ENCODE assay signal across 26 cellular contexts in the genomic region with DNA sequence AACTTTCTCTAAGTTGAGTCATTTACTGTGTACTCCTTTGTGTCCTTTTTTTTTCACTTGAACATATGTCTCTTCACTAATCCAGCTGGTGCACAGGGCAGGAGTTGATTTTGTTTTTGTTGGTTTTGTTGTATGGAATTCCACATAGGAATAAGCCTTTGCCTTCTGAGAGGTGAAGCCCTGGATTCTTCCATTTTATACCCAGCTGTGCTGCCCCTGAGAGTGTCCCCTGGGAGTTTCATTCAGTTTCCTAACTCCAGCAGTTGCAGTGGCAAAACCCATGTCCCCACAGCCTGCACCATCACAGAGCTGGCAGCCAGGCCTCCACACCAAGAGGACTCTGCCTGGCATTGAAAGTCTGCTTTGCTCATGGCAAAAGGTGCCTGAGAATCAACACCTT.
DNase-seq lines count a peak whose midpoint lies in the region; ATAC-seq, FAIRE-seq and TF ChIP-seq lines count a peak whose summit lies in the region.
"Had no signal": no experiment of that assay in that cellular context is flagged by ENCODE, and none has a peak within 500 bp of the region (broad histone marks: within the 10 kb centered on the region; RNA-seq: fewer than 3 reads in every experiment).

No MANE protein-coding gene starts in this region.

- H3K18ac ChIP-seq in H1 (ENCODE audit: extremely low read depth, low read length), result no peak overlapping the region

- H3K4me1 ChIP-seq in HepG2 (ENCODE audit: insufficient read depth, low read length), result no peaks in the 10 kb centered on the region
- no peaks in the 10 kb centered on the region for H3K4me1 ChIP-seq in right lobe of liver
- H3K4me1 ChIP-seq in H1 (replicated peaks in 1 of 4; ENCODE audit: control insufficient read depth in 3 of 4, insufficient read depth in 4 of 4, low read length in 3 of 4), result no peaks in the 10 kb centered on the region; a peak in 1 of 7 replicates
- H3K4me1 ChIP-seq: A549 had no signal

- H3K23me2 ChIP-seq in H1 (ENCODE audit: low read depth, low read length), result no peaks in the 10 kb centered on the region

- no peaks in the 10 kb centered on the region for H3K36me3 Mint-ChIP-seq in natural killer cell

- FAIRE-seq in HepG2 (lab: Jason Lieb, UNC) (no peak), H1 (lab: Jason Lieb, UNC) (no peak)
- FAIRE-seq: A549, GM12878, GM12892, GM18507, GM19239 had no signal

- TF ChIP-seq RAD21 in HepG2 (CRISPR knock-in tag; IDR thresholded peaks at IDR 0.05) (no peak), H1 (IDR thresholded peaks at IDR 0.05 in 1 of 2, conservative IDR thresholded peaks at IDR 0.05 in 1 of 2; ENCODE audit: low read depth in 2 of 2, low read length in 2 of 2) (no peak)

- H3K14ac ChIP-seq in H1 (ENCODE audit: insufficient read length), result no peak overlapping the region

- H3K56ac ChIP-seq in H1 (replicated peaks; ENCODE audit: insufficient read length, low read depth, low read length), result no peak overlapping the region

- peak overlapping the region; percentile 20 for H4K91ac ChIP-seq in H1 (replicated peaks; ENCODE audit: insufficient read length, low read length)

- TF ChIP-seq CTCF in HepG2 (CRISPR knock-in tag; IDR thresholded peaks at IDR 0.05), result no peak
- no peak for TF ChIP-seq CTCF in right lobe of liver (IDR thresholded peaks at IDR 0.05)
- TF ChIP-seq CTCF in H1 (IDR thresholded peaks at IDR 0.05; ENCODE audit: control extremely low read depth in 1 of 3, insufficient read depth in 1 of 3, low read depth in 1 of 3, low read length in 3 of 3), result no peak
- no peak for TF ChIP-seq CTCF in natural killer cell (IDR thresholded peaks at IDR 0.05)

- POLR2A ChIA-PET in HepG2 (lab: Yijun Ruan, JAX), result no interaction called here
- POLR2A ChIA-PET in H1 (lab: Charles Lee; ENCODE audit: partially characterized antibody), result no interaction called here

- H3K79me1 ChIP-seq in H1 (ENCODE audit: low read depth, low read length), result no peaks in the 10 kb centered on the region

- no peak overlapping the region for H2AK5ac ChIP-seq in H1 (ENCODE audit: low read depth, low read length)

- H3K27ac ChIP-seq in HepG2 (ENCODE audit: extremely low read length, insufficient read depth, low read length) (no peak overlapping the region), right lobe of liver (no peak overlapping the region), H1 (ENCODE audit: low read depth, low read length) (no peak overlapping the region)
- H3K27ac ChIP-seq: 22Rv1; A549; BLaER1 treated with 17β-estradiol and CSF1 and Interleukin-3, amounts not matched to agents 10 nM and 100 nM; C4-2B had no signal

- H3K27me3 ChIP-seq in HepG2 (ENCODE audit: control insufficient read depth in 1 of 2, insufficient read depth in 2 of 2, low read length in 2 of 2) (peaks cover 0 to 8% of the 10 kb centered on the region in 2 experiments; a peak in 2 of 5 replicates), right lobe of liver (no peaks in the 10 kb centered on the region), H1 (replicated peaks in 1 of 4; ENCODE audit: control insufficient read depth in 3 of 4, extremely low read depth in 1 of 4, insufficient read depth in 3 of 4, low read length in 3 of 4) (peaks cover 0 to 3% (median 0%) of the 10 kb centered on the region in 4 experiments; a peak in 1 of 7 replicates)
- H3K27me3 ChIP-seq: BLaER1 treated with 17β-estradiol and CSF1 and Interleukin-3, amounts not matched to agents 10 nM and 100 nM had no signal

- H3K9me3 Mint-ChIP-seq in natural killer cell, result peaks cover 0 to 4% of the 10 kb centered on the region in 2 donors

- no peak overlapping the region for H3K4ac ChIP-seq in H1 (replicated peaks; ENCODE audit: insufficient read length, low read depth, low read length)

- no peak for TF ChIP-seq POLR2A in HepG2 (IDR thresholded peaks at IDR 0.05; ENCODE audit: insufficient read depth in 1 of 2, low read depth in 2 of 2, low read length in 2 of 2)
- no peak for TF ChIP-seq POLR2A in right lobe of liver (IDR thresholded peaks at IDR 0.05)
- TF ChIP-seq POLR2A in H1 (IDR thresholded peaks at IDR 0.05; ENCODE audit: control extremely low read depth in 1 of 2, low read depth in 2 of 2, low read length in 2 of 2), result no peak

- no peak overlapping the region for H3K23ac ChIP-seq in H1 (ENCODE audit: insufficient read length)

- H3K79me2 ChIP-seq in HepG2 (ENCODE audit: insufficient read depth, low read length) (no peaks in the 10 kb centered on the region), H1 (ENCODE audit: control insufficient read depth in 1 of 2, insufficient read depth in 2 of 2, low read length in 2 of 2) (no peaks in the 10 kb centered on the region)

- no peak overlapping the region for H2BK20ac ChIP-seq in H1 (ENCODE audit: low read length)

- H2AFZ ChIP-seq in HepG2 (ENCODE audit: low read length) (no peak overlapping the region), H1 (ENCODE audit: low read length) (no peak overlapping the region)

- no peak overlapping the region for H4K8ac ChIP-seq in H1 (ENCODE audit: extremely low read depth, insufficient read depth, low read length)

- no peak overlapping the region for H2BK15ac ChIP-seq in H1 (ENCODE audit: low read length)

- no TSS peak for BruUV-seq in HepG2 (replicated peaks; lab: Mats Ljungman, UMichigan)

- no peak overlapping the region for H3K27ac Mint-ChIP-seq in natural killer cell
- H3K27ac Mint-ChIP-seq: B cell; CD4-positive, alpha-beta T cell; CD8-positive, alpha-beta T cell had no signal

- intact Hi-C loops in HepG2 (cut with micrococcal nuclease; ENCODE audit: unreplicated experiment) (no loop called here), right lobe of liver (cut with DNase I) (no loop called here), natural killer cell (cut with micrococcal nuclease) (no loop called here)

- H3K4me2 ChIP-seq in HepG2 (ENCODE audit: low read depth, low read length) (no peak overlapping the region), H1 (ENCODE audit: insufficient read depth in 1 of 2, low read depth in 2 of 2, low read length in 2 of 2) (no peak overlapping the region)
- H3K4me2 ChIP-seq: A549; BLaER1 treated with 17β-estradiol and CSF1 and Interleukin-3, amounts not matched to agents 10 nM and 100 nM had no signal

- CTCF ChIA-PET in HepG2 (lab: Yijun Ruan, JAX; ENCODE audit: low intra/inter-chr PET ratio, low total read pairs) (no interaction called here), H1 (lab: Charles Lee; ENCODE audit: partially characterized antibody) (interaction anchor here (0.7 to 1.4 kb wide), 3 partner anchors 153 to 554 kb away, joined by 3 to 4 read pairs (median 3); no protein-coding TSS in a partner anchor)

- peaks cover 0 to 6% of the 10 kb centered on the region in 2 donors for H3K27me3 Mint-ChIP-seq in natural killer cell (ENCODE audit: low read depth in 2 of 2)
- H3K27me3 Mint-ChIP-seq: CD4-positive, alpha-beta T cell had no signal

- no peak overlapping the region for H2BK5ac ChIP-seq in H1 (ENCODE audit: low read depth, low read length)

- H4K5ac ChIP-seq in H1 (ENCODE audit: insufficient read length, low read depth, low read length), result no peak overlapping the region

- no peak overlapping the region for H2BK12ac ChIP-seq in H1 (ENCODE audit: low read depth, low read length)

- in situ Hi-C loops in HepG2 (cut with HindIII; ENCODE audit: extremely low pct_ligation_motif_present, low pct_unique_long_range_greater_than_20kb), result no loop called here

- H4K20me1 ChIP-seq in HepG2 (ENCODE audit: insufficient read depth, low read length) (no peaks in the 10 kb centered on the region), H1 (replicated peaks in 1 of 2; ENCODE audit: control insufficient read depth in 1 of 2, insufficient read depth in 2 of 2, low read length in 2 of 2) (no peaks in the 10 kb centered on the region)
- H4K20me1 ChIP-seq: BLaER1 treated with 17β-estradiol and CSF1 and Interleukin-3, amounts not matched to agents 10 nM and 100 nM had no signal

- H3K9me3 ChIP-seq in HepG2 (ENCODE audit: low read length), result peaks cover 29% of the 10 kb centered on the region
- H3K9me3 ChIP-seq in right lobe of liver, result no peaks in the 10 kb centered on the region
- H3K9me3 ChIP-seq in H1 (ENCODE audit: insufficient read depth in 2 of 2, low read depth in 1 of 2, low read length in 1 of 2), result peaks cover 8 to 9% of the 10 kb centered on the region in 2 experiments

- no peak overlapping the region for H3K4me3 ChIP-seq in HepG2 (replicated peaks in 1 of 3; ENCODE audit: insufficient read depth in 1 of 3, low read depth in 2 of 3, low read length in 3 of 3)
- no peak overlapping the region for H3K4me3 ChIP-seq in right lobe of liver
- no peak overlapping the region for H3K4me3 ChIP-seq in H1 (ENCODE audit: extremely low read depth in 1 of 4, insufficient read depth in 2 of 4, low read depth in 3 of 4, low read length in 4 of 4)
- H3K4me3 ChIP-seq: A549; BLaER1 treated with 17β-estradiol and CSF1 and Interleukin-3, amounts not matched to agents 10 nM and 100 nM; GM12878 had no signal

- no peak overlapping the region for H2BK120ac ChIP-seq in H1 (replicated peaks; ENCODE audit: low read depth, low read length)

- no peak overlapping the region for H3K9ac ChIP-seq in HepG2 (ENCODE audit: insufficient read depth, low read depth, low read length)
- no peak overlapping the region for H3K9ac ChIP-seq in H1 (replicated peaks in 1 of 4; ENCODE audit: extremely low read depth in 1 of 4, low read depth in 3 of 4, low read length in 3 of 4)
- H3K9ac ChIP-seq: BLaER1 treated with 17β-estradiol and CSF1 and Interleukin-3, amounts not matched to agents 10 nM and 100 nM had no signal

- TF ChIP-seq EP300 in HepG2 (IDR thresholded peaks at IDR 0.05; ENCODE audit: low read depth in 2 of 2, low read length in 2 of 2) (no peak), HepG2 (CRISPR knock-in tag; IDR thresholded peaks at IDR 0.05; ENCODE audit: borderline replicate concordance) (no peak), H1 (IDR thresholded peaks at IDR 0.05; ENCODE audit: borderline replicate concordance in 1 of 2, low read depth in 2 of 2, low read length in 2 of 2) (no peak)

- no peak overlapping the region for H3K4me3 Mint-ChIP-seq in natural killer cell
- H3K4me3 Mint-ChIP-seq: B cell; CD4-positive, alpha-beta T cell; CD8-positive, alpha-beta T cell had no signal

- DNase-seq in HepG2 (ENCODE audit: low spot score), result no peak
- DNase-seq in right lobe of liver, result no peak
- DNase-seq in NCI-H2171 treated with DMSO at 0.1 percent for 48 hours (lab: John Stamatoyannopoulos, UW), result peak; percentile 68
- no peak for DNase-seq in H1 (ENCODE audit: low read depth in 1 of 2, low spot score in 2 of 2)
- DNase-seq in natural killer cell, result no peak
- DNase-seq in NCI-H2107 (lab: John Stamatoyannopoulos, UW), result no peak
- no peak for DNase-seq in activated CD4-positive, CD25-positive, alpha-beta regulatory T cell (lab: John Stamatoyannopoulos, UW)
- DNase-seq: AML-193; CD4-positive, alpha-beta T cell; CD8-positive, alpha-beta T cell; DMS 273 treated with DMSO at 0.1 percent for 48 hours; DMS153; DMS53; DMS79; DND-41; EL; GDM1 had no signal

- ATAC-seq in HepG2 (no peak), right lobe of liver (no peak), natural killer cell (no peak)
- ATAC-seq: A549; CD8-positive, alpha-beta T cell; GM12878 had no signal

- no peaks in the 10 kb centered on the region for H3K4me1 Mint-ChIP-seq in natural killer cell
- H3K4me1 Mint-ChIP-seq: B cell had no signal

- H3K36me3 ChIP-seq in HepG2 (replicated peaks in 1 of 2; ENCODE audit: control insufficient read depth in 1 of 2, insufficient read depth in 2 of 2, low read length in 2 of 2) (no peaks in the 10 kb centered on the region), right lobe of liver (no peaks in the 10 kb centered on the region), H1 (ENCODE audit: control insufficient read depth in 2 of 4, insufficient read depth in 4 of 4, low read length in 3 of 4) (no peaks in the 10 kb centered on the region)
